In the genomic region with DNA sequence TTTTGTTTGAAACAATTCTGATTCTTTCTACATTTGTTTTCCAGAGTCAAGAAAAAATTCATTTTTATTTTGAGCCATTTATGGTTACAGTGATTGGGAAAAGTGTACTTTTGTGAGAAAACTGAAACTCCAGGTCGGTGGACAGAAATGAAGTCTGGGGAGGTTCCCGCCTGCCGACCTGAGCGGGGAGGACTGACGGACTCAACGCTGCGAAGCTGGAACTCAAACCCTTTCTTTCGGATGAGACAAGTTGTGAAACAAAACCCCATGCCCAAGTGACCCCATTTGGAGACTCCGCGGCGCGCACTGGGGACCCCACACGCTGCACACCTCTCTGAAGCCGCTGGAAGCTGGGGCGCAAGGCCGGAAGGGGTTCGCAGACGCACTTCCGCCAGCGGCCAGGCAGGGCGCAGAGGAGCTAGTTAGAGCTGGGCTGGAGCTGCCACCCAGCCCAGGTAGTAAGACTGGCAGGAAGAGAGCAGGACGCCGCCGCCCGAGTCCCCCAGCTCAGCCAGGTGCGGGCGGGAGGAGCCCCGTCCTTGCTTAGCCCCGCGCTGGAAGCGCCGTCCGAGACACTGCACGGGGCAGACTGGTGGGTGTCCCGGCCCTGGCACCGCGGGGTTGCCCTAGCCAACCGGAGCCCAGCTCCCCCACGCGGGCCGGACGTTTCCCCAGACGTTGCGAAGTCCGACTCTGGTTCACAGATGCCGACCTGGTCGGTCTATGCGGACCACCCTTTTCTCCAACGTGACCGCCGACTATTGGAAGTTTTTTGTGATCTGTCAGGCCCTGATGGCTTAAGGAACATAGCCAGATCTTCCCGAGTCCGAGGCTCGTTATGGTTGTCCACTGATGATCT, we compare ENCODE assay signal across 8 cellular contexts. TPM values are rescaled to one million over a fixed set of nuclear protein-coding genes. Genes with fewer than 3 reads are reported as not detected.
A peak's percentile ranks its signal among the peaks of the same experiment; 100 is the strongest.
DNase-seq lines count a peak whose midpoint lies in the region; ATAC-seq and TF ChIP-seq lines count a peak whose summit lies in the region.

No MANE protein-coding gene starts in this region.

- in situ Hi-C loops in Panc1 (cut with HindIII; ENCODE audit: low pct_unique_long_range_greater_than_20kb, low sequenced_read_pairs): no loop called here

- intact Hi-C loops in Panc1 (cut with micrococcal nuclease; ENCODE audit: unreplicated experiment): no loop called here

- peak; percentile 77 for TF ChIP-seq CTCF in Panc1 (IDR thresholded peaks at IDR 0.05)
- peak; percentile 56 for TF ChIP-seq CTCF in fibroblast of pulmonary artery (IDR thresholded peaks at IDR 0.05; ENCODE audit: low read length, missing control alignments)

- H3K9me3 ChIP-seq in Panc1 (ENCODE audit: control insufficient read depth, insufficient read depth, low read depth, low read length): no peaks in the 10 kb centered on the region

- H3K27ac Mint-ChIP-seq in natural killer cell treated with Interleukin-12 subunit alpha and Interleukin-12 subunit beta and Interleukin-15 and Interleukin-18, amount 100 ng/mL, for 72 hours: peak overlapping the region; percentile 59 to 74

- no peaks in the 10 kb centered on the region for H3K36me3 ChIP-seq in Panc1 (ENCODE audit: control insufficient read depth, insufficient read depth, low read length)

- peak overlapping the region; percentile 85 for H3K4me3 Mint-ChIP-seq in natural killer cell treated with Interleukin-12 subunit alpha and Interleukin-12 subunit beta and Interleukin-15 and Interleukin-18, amount 100 ng/mL, for 72 hours

- peak; percentile 71 for DNase-seq in DMS79 (lab: John Stamatoyannopoulos, UW)
- peak; percentile 72 for DNase-seq in KG1 (lab: John Stamatoyannopoulos, UW)
- no peak for DNase-seq in Panc1 (ENCODE audit: low read depth, low spot score)
- peak; percentile 60 to 65 for DNase-seq in activated T-helper 1 cell treated with anti-CD3 and anti-CD28 coated beads, Interleukin-2, amount 50 U/mL, for 16 hours (ENCODE audit: low read depth in 1 of 2, low spot score in 1 of 2)
- peak; percentile 77 for DNase-seq in fibroblast of pulmonary artery (ENCODE audit: low read depth)
- peak; percentile 85 for DNase-seq in natural killer cell treated with Interleukin-12 subunit alpha and Interleukin-12 subunit beta and Interleukin-15 and Interleukin-18, amount 100 ng/mL, for 72 hours (ENCODE audit: low spot score)
- peak; percentile 56 to 78 (median 72) for DNase-seq in stimulated activated naive CD4-positive, alpha-beta T cell (lab: John Stamatoyannopoulos, UW)

- H3K4me1 ChIP-seq in Panc1 (ENCODE audit: control insufficient read depth, insufficient read depth, low read length): peaks cover 9% of the 10 kb centered on the region

- ATAC-seq in GM21576 (IDR thresholded peaks at IDR 0.05; ENCODE audit: unreplicated experiment): peak; percentile 99
- ATAC-seq in Panc1: peak; percentile 100
- peak; percentile 97 to 100 for ATAC-seq in natural killer cell treated with Interleukin-12 subunit alpha and Interleukin-12 subunit beta and Interleukin-15 and Interleukin-18, amount 100 ng/mL, for 72 hours

- CTCF ChIA-PET in Panc1 (lab: Charles Lee): interaction anchor here (0.5 to 0.6 kb wide), 2 partner anchors 8 to 30 kb away, joined by 3 to 5 read pairs; no protein-coding TSS in a partner anchor

- H3K9me3 Mint-ChIP-seq in natural killer cell treated with Interleukin-12 subunit alpha and Interleukin-12 subunit beta and Interleukin-15 and Interleukin-18, amount 100 ng/mL, for 72 hours: peaks cover 5% of the 10 kb centered on the region

- H3K27me3 Mint-ChIP-seq in natural killer cell treated with Interleukin-12 subunit alpha and Interleukin-12 subunit beta and Interleukin-15 and Interleukin-18, amount 100 ng/mL, for 72 hours: peaks cover 32 to 37% of the 10 kb centered on the region in 2 donors

- H3K36me3 Mint-ChIP-seq in natural killer cell treated with Interleukin-12 subunit alpha and Interleukin-12 subunit beta and Interleukin-15 and Interleukin-18, amount 100 ng/mL, for 72 hours: peaks cover 9% of the 10 kb centered on the region

- H3K4me3 ChIP-seq in Panc1 (ENCODE audit: low read depth in 2 of 2, low read length in 2 of 2) (peak overlapping the region; percentile 68 to 71), fibroblast of pulmonary artery (replicated peaks; ENCODE audit: low read depth, low read length) (peak overlapping the region; percentile 70)

- POLR2A ChIA-PET in Panc1 (lab: Charles Lee): interaction anchor here (0.5 kb wide), 1 partner anchor 268 kb away, joined by 7 read pairs; no protein-coding TSS in a partner anchor

- peaks cover 8 to 10% of the 10 kb centered on the region in 2 donors for H3K4me1 Mint-ChIP-seq in natural killer cell treated with Interleukin-12 subunit alpha and Interleukin-12 subunit beta and Interleukin-15 and Interleukin-18, amount 100 ng/mL, for 72 hours (ENCODE audit: low read depth in 2 of 2)

- peak overlapping the region; percentile 95 for H3K27ac ChIP-seq in Panc1 (ENCODE audit: low read length)

- H3K27me3 ChIP-seq in Panc1 (ENCODE audit: control insufficient read depth, insufficient read depth, low read length): no peaks in the 10 kb centered on the region

- no TSS peak for BruUV-seq in Panc1 (replicated peaks; lab: Mats Ljungman, UMichigan)

RNA-seq across cellular contexts. Expression of a gene that starts 19.8 kb away (rescaled TPM):
- total RNA-seq in Panc1 (2021; ENCODE audit: unreplicated experiment): 5.3 TPM
- polyA plus RNA-seq in Panc1 (2012; ENCODE audit: insufficient read length): 3.1 TPM
- total RNA-seq in natural killer cell treated with Interleukin-12 subunit alpha and Interleukin-12 subunit beta and Interleukin-15 and Interleukin-18, amount 100 ng/mL, for 72 hours: 1 to 10 TPM; 5.8 to 6.0 TPM

RNA-seq across cellular contexts. Expression of a gene that starts 24.3 kb away (rescaled TPM):
- total RNA-seq in Panc1 (2021; ENCODE audit: unreplicated experiment): 4.2 TPM
- polyA plus RNA-seq in Panc1 (2012; ENCODE audit: insufficient read length): 1.2 TPM
- under 1 TPM; 0.48 to 0.59 TPM for total RNA-seq in natural killer cell treated with Interleukin-12 subunit alpha and Interleukin-12 subunit beta and Interleukin-15 and Interleukin-18, amount 100 ng/mL, for 72 hours

RNA-seq across cellular contexts. Expression of a gene that starts 37.1 kb away (rescaled TPM):
- total RNA-seq in Panc1 (2021; ENCODE audit: unreplicated experiment): 18.4 TPM
- 7.4 TPM for polyA plus RNA-seq in Panc1 (2012; ENCODE audit: insufficient read length)
- total RNA-seq in natural killer cell treated with Interleukin-12 subunit alpha and Interleukin-12 subunit beta and Interleukin-15 and Interleukin-18, amount 100 ng/mL, for 72 hours: 10 to 100 TPM; 18.2 to 20.0 TPM
